In genomic region chr1:153804112-153804511, GRCh38 we compare ENCODE assay signal across 2 cellular contexts.
TF ChIP-seq lines count a peak whose summit lies in the region.

No MANE protein-coding gene starts in this region.

TF ChIP-seq in HEK293, 187 proteins besides CTCF, POLR2A, EP300 and RAD21:
- TF ChIP-seq ZNF121 (tag by site-specific recombination; IDR thresholded peaks at IDR 0.05) (peak; percentile 90), ZSCAN30 (tag by site-specific recombination; IDR thresholded peaks at IDR 0.05) (no peak), ZNF707 (tag by site-specific recombination; IDR thresholded peaks at IDR 0.05) (no peak), ZNF211 (tag by site-specific recombination; IDR thresholded peaks at IDR 0.05; ENCODE audit: low read depth) (no peak), ZBTB10 (tag by site-specific recombination; IDR thresholded peaks at IDR 0.05) (no peak), ZNF530 (tag by site-specific recombination; IDR thresholded peaks at IDR 0.05; ENCODE audit: low read depth) (no peak), KLF10 (tag by site-specific recombination; IDR thresholded peaks at IDR 0.05) (no peak), ZNF518A (tag by site-specific recombination; conservative IDR thresholded peaks at IDR 0.05; ENCODE audit: low read depth) (no peak)

TF ChIP-seq in GM12878, 131 proteins besides CTCF, POLR2A, EP300 and RAD21:
- TF ChIP-seq NR2C1 (IDR thresholded peaks at IDR 0.05) (no peak), MTA2 (IDR thresholded peaks at IDR 0.05; ENCODE audit: low read depth) (no peak), CEBPZ (IDR thresholded peaks at IDR 0.05; ENCODE audit: low read depth, low read length) (no peak), E4F1 (IDR thresholded peaks at IDR 0.05; ENCODE audit: borderline replicate concordance, partially characterized antibody) (no peak), BRCA1 (IDR thresholded peaks at IDR 0.05; ENCODE audit: low read depth, low read length) (no peak), SMAD1 (IDR thresholded peaks at IDR 0.05; ENCODE audit: low read depth, partially characterized antibody) (no peak), BHLHE40 (IDR thresholded peaks at IDR 0.05; ENCODE audit: borderline replicate concordance in 1 of 2, low read depth in 2 of 2, low read length in 1 of 2) (no peak), SMARCA5 (IDR thresholded peaks at IDR 0.05) (no peak), CBX5 (IDR thresholded peaks at IDR 0.05; ENCODE audit: low read depth) (no peak), ELK1 (IDR thresholded peaks at IDR 0.05; ENCODE audit: low read depth, low read length) (no peak), ZNF274 (IDR thresholded peaks at IDR 0.05; ENCODE audit: insufficient read depth, insufficient read length) (no peak), ASH2L (IDR thresholded peaks at IDR 0.05; ENCODE audit: borderline replicate concordance, low read depth) (no peak), TCF7 (IDR thresholded peaks at IDR 0.05; ENCODE audit: borderline replicate concordance) (no peak), PAX5 (IDR thresholded peaks at IDR 0.05; ENCODE audit: borderline replicate concordance, low read depth, low read length) (no peak), KAT2A (conservative IDR thresholded peaks at IDR 0.05; ENCODE audit: control insufficient read depth, low read depth, low read length) (no peak), STAT3 (IDR thresholded peaks at IDR 0.05; ENCODE audit: low read depth, low read length) (no peak)
